Comparison of ENCODE assay signal across 9 cellular contexts in the genomic region with DNA sequence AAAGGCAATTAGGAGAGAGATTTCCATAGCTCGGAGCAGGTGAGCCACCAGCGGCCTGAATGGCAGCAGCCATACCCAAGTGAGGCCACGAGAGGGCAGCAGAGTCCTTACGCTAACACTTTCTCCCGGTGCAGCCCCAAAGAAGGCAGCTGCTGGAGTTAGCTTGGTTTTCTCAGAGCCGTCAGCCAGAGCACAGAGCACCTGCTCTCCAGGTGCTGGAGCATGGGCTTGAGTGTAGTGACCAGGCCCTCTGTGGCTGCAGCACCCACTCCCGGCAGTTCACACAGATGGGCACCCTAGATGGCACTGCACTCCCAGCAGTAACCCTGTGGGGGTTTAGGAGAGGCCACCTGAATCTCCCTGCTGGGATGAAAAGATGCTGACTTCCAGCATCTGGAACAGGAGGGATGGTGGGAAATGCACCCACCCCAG. TPM values are rescaled to one million over a fixed set of nuclear protein-coding genes. Genes with fewer than 3 reads are reported as not detected.
DNase-seq lines count a peak whose midpoint lies in the region; ATAC-seq and TF ChIP-seq lines count a peak whose summit lies in the region.
"Had no signal": no experiment of that assay in that cellular context is flagged by ENCODE, and none has a peak within 500 bp of the region (broad histone marks: within the 10 kb centered on the region; RNA-seq: fewer than 3 reads in every experiment).

No MANE protein-coding gene starts in this region.

- peak; percentile 96 to 99 (median 99) for TF ChIP-seq CTCF in ascending aorta (IDR thresholded peaks at IDR 0.05)
- TF ChIP-seq CTCF in hepatocyte (IDR thresholded peaks at IDR 0.05; ENCODE audit: poor library complexity) = peak; percentile 92

- H3K4me3 ChIP-seq in ascending aorta (no peak overlapping the region), hepatocyte (no peak overlapping the region)

- no peak overlapping the region for H2AFZ ChIP-seq in hepatocyte

- H3K79me2 ChIP-seq in hepatocyte = no peaks in the 10 kb centered on the region

- H3K4me1 ChIP-seq in ascending aorta (no peaks in the 10 kb centered on the region), hepatocyte (ENCODE audit: insufficient read depth) (no peaks in the 10 kb centered on the region)

- DNase-seq in Daoy (ENCODE audit: low read depth) (peak; percentile 88), NCI-H187 treated with DMSO at 0.1 percent for 48 hours (lab: John Stamatoyannopoulos, UW) (peak; percentile 97), T-helper 9 cell (peak; percentile 82), ascending aorta (ENCODE audit: low spot score in 2 of 2) (peak in 1 of 2 donors; percentile 90), hepatocyte (ENCODE audit: low spot score) (peak; percentile 92), sciatic nerve (ENCODE audit: low spot score) (peak; percentile 94)

- H3K9me3 ChIP-seq in ascending aorta (no peaks in the 10 kb centered on the region), hepatocyte (ENCODE audit: low read depth) (no peaks in the 10 kb centered on the region)

- H3K4me2 ChIP-seq in hepatocyte = no peak overlapping the region

- H3K27ac ChIP-seq in ascending aorta = no peak overlapping the region
- peak overlapping the region; percentile 42 for H3K27ac ChIP-seq in hepatocyte
- H3K27ac ChIP-seq: epithelial cell of prostate had no signal

- peak; percentile 78 for ATAC-seq in HG02678 (IDR thresholded peaks at IDR 0.05; ENCODE audit: unreplicated experiment)
- ATAC-seq in sciatic nerve = peak; percentile 85
- no peak for ATAC-seq in GM21381 (IDR thresholded peaks at IDR 0.05; ENCODE audit: unreplicated experiment)

- no peaks in the 10 kb centered on the region for H3K9me2 ChIP-seq in hepatocyte (replicated peaks; ENCODE audit: insufficient read depth)

- H3K36me3 ChIP-seq in ascending aorta (peaks cover 8 to 18% of the 10 kb centered on the region in 2 donors), hepatocyte (replicated peaks; ENCODE audit: insufficient read depth, low read depth) (no peaks in the 10 kb centered on the region)

- H3K27me3 ChIP-seq in ascending aorta = no peaks in the 10 kb centered on the region
- no peaks in the 10 kb centered on the region for H3K27me3 ChIP-seq in hepatocyte

- WGBS in hepatocyte (ENCODE audit: low lambda C conversion rate, missing lambda C conversion rate) = 11% methylated on average over 7 of the region's 7 CpGs

- intact Hi-C loops in ascending aorta (cut with DNase I) (loop anchor here (1.0 kb wide), 1 partner anchor 52 kb away; no protein-coding TSS in a partner anchor), sciatic nerve (cut with DNase I) (loop anchor here (2.0 to 10.0 kb wide), 2 partner anchors 51 to 211 kb away; no protein-coding TSS in a partner anchor)

- no peaks in the 10 kb centered on the region for H4K20me1 ChIP-seq in hepatocyte (ENCODE audit: insufficient read depth, poor library complexity, severe bottlenecking)

RNA-seq across cellular contexts. Expression of gene TMCC2, which starts 45.8 kb away (rescaled TPM):
- 3.2 and 4.8 TPM in 2 replicates for total RNA-seq in Daoy (2014; rRNA removed; shearing (Covaris generic))
- total RNA-seq in ascending aorta (5.2 TPM), hepatocyte (2.4 and 2.5 TPM in 2 replicates), sciatic nerve (14.8 TPM)
- 1.7 and 2.9 TPM in 2 replicates for polyA plus RNA-seq in hepatocyte

RNA-seq across cellular contexts. Expression of gene NUAK2, which starts 48.0 kb away (rescaled TPM):
- total RNA-seq in Daoy (2014; rRNA removed; shearing (Covaris generic)) = 11.1 and 12.4 TPM in 2 replicates
- 0.85 TPM for total RNA-seq in ascending aorta
- total RNA-seq in hepatocyte = 12.6 and 13.4 TPM in 2 replicates
- polyA plus RNA-seq in hepatocyte = 20.7 and 22.5 TPM in 2 replicates
- total RNA-seq in sciatic nerve = 4.7 TPM
